8 cellular contexts compared by ENCODE assay signal in the genomic region with DNA sequence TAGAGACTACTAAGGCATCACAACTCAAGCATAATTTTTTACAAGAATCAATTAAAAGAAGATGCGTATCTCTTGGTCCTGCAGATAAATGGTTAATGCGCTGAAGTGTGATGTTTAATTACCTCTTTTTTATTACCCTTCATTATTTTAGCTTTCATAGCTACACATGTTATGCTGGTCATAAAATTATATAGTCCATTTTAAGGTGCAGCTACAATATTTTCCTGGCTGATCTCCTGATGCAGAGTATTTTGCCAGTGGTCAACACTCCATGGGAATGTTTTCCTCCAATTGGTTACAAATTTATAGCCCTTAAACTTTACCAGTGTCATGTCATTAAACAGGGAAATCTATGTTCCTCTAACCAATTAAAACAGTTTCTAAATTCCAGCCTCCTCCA.
"Had no signal": no experiment of that assay in that cellular context is flagged by ENCODE, and none has a peak within 500 bp of the region (broad histone marks: within the 10 kb centered on the region; RNA-seq: fewer than 3 reads in every experiment).

No MANE protein-coding gene starts in this region.

- ATAC-seq: HCT116, HepG2 had no signal

- H3K9me3 ChIP-seq: HAP-1 had no signal

- H3K36me3 ChIP-seq: HAP-1 had no signal

- DNase-seq: GM23248, GOT3, H7, HFFc6 had no signal

- FAIRE-seq: HepG2 had no signal

- H3K27ac ChIP-seq: GM23248, HL-60 had no signal

- H3K4me3 ChIP-seq: GM23248, HAP-1 had no signal

- H3K4me1 ChIP-seq: HAP-1 had no signal
